In the genomic region with DNA sequence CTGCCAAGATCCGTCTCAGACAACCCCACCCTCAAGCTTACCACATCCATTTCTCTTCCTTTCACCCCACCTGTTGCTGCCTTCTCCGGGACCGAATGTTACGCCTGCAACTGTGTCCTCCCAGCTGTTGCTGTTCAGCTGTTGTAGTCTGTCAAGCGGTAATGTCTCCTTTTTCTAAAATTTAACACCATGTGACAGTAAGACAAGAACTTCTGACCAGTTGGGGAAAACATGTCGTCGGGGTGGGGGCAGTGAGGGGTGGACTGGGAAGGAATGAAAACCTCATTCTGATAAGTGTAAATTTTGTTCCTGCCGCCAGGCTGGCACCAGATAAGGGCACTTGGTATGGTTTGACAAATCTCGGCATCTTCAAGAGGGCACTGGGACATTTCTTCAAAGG, we compare ENCODE assay signal across 17 cellular contexts. TPM values are rescaled to one million over a fixed set of nuclear protein-coding genes. Genes with fewer than 3 reads are reported as not detected.
DNase-seq lines count a peak whose midpoint lies in the region; ATAC-seq and TF ChIP-seq lines count a peak whose summit lies in the region.
"Had no signal": no experiment of that assay in that cellular context is flagged by ENCODE, and none has a peak within 500 bp of the region (broad histone marks: within the 10 kb centered on the region; RNA-seq: fewer than 3 reads in every experiment).

No MANE protein-coding gene starts in this region.

- TF ChIP-seq CTCF in GM23338 (conservative IDR thresholded peaks at IDR 0.05; ENCODE audit: low read depth in 2 of 2): no peak
- TF ChIP-seq CTCF in dorsolateral prefrontal cortex (IDR thresholded peaks at IDR 0.05 in 54 of 56, conservative IDR thresholded peaks at IDR 0.05 in 2 of 56; ENCODE audit: low read depth in 1 of 56, partially characterized antibody in 56 of 56): no peak

- DNase-seq in GM23338 (ENCODE audit: low spot score) (no peak), dorsolateral prefrontal cortex (no peak), mesenchymal stem cell (no peak), DMS53 (lab: John Stamatoyannopoulos, UW) (no peak), OCI-M2 (lab: John Stamatoyannopoulos, UW; ENCODE audit: unreplicated experiment) (no peak)
- DNase-seq in activated T-cell treated with anti-CD3 and anti-CD28 coated beads, Interleukin-2, amount 50 U/mL, for 1 hour: no peak
- no peak for DNase-seq in activated CD4-positive, alpha-beta T cell treated with anti-CD3 and anti-CD28 coated beads for 48 hours
- DNase-seq: activated CD4-positive, alpha-beta T cell treated with anti-CD3 and anti-CD28 coated beads for 36 hours; cortex of kidney; mesendoderm; NCI-H1694; NCI-H748 treated with DMSO at 0.1 percent for 48 hours; stimulated activated CD4-positive, alpha-beta T cell treated with anti-CD3 and anti-CD28 coated beads, Interleukin-15, amount 100 ng/mL, for 24 hours had no signal

- H3K4me1 ChIP-seq in GM23338 (ENCODE audit: insufficient read depth) (peaks cover 28% of the 10 kb centered on the region), mesenchymal stem cell (ENCODE audit: control insufficient read depth, insufficient read depth, low read depth, low read length) (peaks cover 1% of the 10 kb centered on the region), skeletal muscle satellite cell (ENCODE audit: control insufficient read depth, insufficient read depth, low read length) (peaks cover 77% of the 10 kb centered on the region)

- H3K9me3 ChIP-seq in mesenchymal stem cell (ENCODE audit: control insufficient read depth, low read length) (no peaks in the 10 kb centered on the region), skeletal muscle satellite cell (replicated peaks; ENCODE audit: low read length) (no peaks in the 10 kb centered on the region)

- H3K9me3 Mint-ChIP-seq in GM23338: no peaks in the 10 kb centered on the region
- H3K9me3 Mint-ChIP-seq: activated naive CD4-positive, alpha-beta T cell treated with anti-CD3 and anti-CD28 coated beads, Interleukin-2, amount 50 U/mL, for 72 hours; activated T-helper 1 cell treated with anti-CD3 and anti-CD28 coated beads, Interleukin-12 subunit alpha, Interleukin-12 subunit beta, Interleukin-2, Interleukin-4 antibody, amounts not matched to agents 30 ng/mL and 10 ng/mL and 1 ng/mL, durations not matched to agents 14 hours and 24 hours and 36 hours had no signal

- 0 out of 2 replicates have a peak overlapping the region, but pooled peaks have one; percentile 24 for H2AFZ ChIP-seq in GM23338
- H2AFZ ChIP-seq in mesenchymal stem cell (ENCODE audit: low read depth, low read length): no peak overlapping the region

- H3K4me3 Mint-ChIP-seq in GM23338: no peak overlapping the region
- H3K4me3 Mint-ChIP-seq: activated CD4-positive, alpha-beta T cell treated with anti-CD3 and anti-CD28 coated beads for 36 hours; activated T-helper 1 cell treated with anti-CD3 and anti-CD28 coated beads, Interleukin-12 subunit alpha, Interleukin-12 subunit beta, Interleukin-2, Interleukin-4 antibody, amounts not matched to agents 30 ng/mL and 10 ng/mL and 1 ng/mL, durations not matched to agents 14 hours and 24 hours and 36 hours had no signal

- no peaks in the 10 kb centered on the region for H3K36me3 ChIP-seq in GM23338 (ENCODE audit: insufficient read depth)
- no peaks in the 10 kb centered on the region for H3K36me3 ChIP-seq in mesenchymal stem cell (ENCODE audit: control insufficient read depth in 1 of 2, insufficient read depth in 2 of 2, low read depth in 1 of 2, low read length in 2 of 2)
- no peaks in the 10 kb centered on the region for H3K36me3 ChIP-seq in skeletal muscle satellite cell (ENCODE audit: insufficient read depth, low read length)

- H3K18ac ChIP-seq in mesenchymal stem cell (ENCODE audit: low read depth in 1 of 2, low read length in 2 of 2): no peak overlapping the region

- no peak overlapping the region for H3K23ac ChIP-seq in mesenchymal stem cell (ENCODE audit: low read length in 2 of 2)

- H3K9ac ChIP-seq in mesenchymal stem cell (ENCODE audit: low read length): peak overlapping the region; percentile 64
- peak overlapping the region; percentile 94 for H3K9ac ChIP-seq in skeletal muscle satellite cell (ENCODE audit: low read depth, low read length)

- no peaks in the 10 kb centered on the region for H3K9me2 ChIP-seq in GM23338 (ENCODE audit: insufficient read depth)

- no peak overlapping the region for H2BK5ac ChIP-seq in mesenchymal stem cell (ENCODE audit: low read depth, low read length, poor library complexity, severe bottlenecking)

- H3K14ac ChIP-seq in mesenchymal stem cell (ENCODE audit: low read length in 2 of 2): no peak overlapping the region

- H4K20me1 ChIP-seq in GM23338 (replicated peaks; ENCODE audit: insufficient read depth): no peaks in the 10 kb centered on the region

- no peaks in the 10 kb centered on the region for H3K79me2 ChIP-seq in GM23338 (replicated peaks; ENCODE audit: insufficient read depth)

- no peak for ATAC-seq in GM23338

- no peak overlapping the region for H3K4ac ChIP-seq in mesenchymal stem cell (ENCODE audit: low read depth in 1 of 2, low read length in 2 of 2)

- H3K27me3 ChIP-seq in GM23338 (ENCODE audit: insufficient read depth) (peaks cover 16% of the 10 kb centered on the region), dorsolateral prefrontal cortex (peaks cover 0 to 72% (median 0%) of the 10 kb centered on the region in 45 donors), mesenchymal stem cell (ENCODE audit: control insufficient read depth in 1 of 2, insufficient read depth in 1 of 2, low read length in 2 of 2) (no peaks in the 10 kb centered on the region), skeletal muscle satellite cell (ENCODE audit: control insufficient read depth, insufficient read depth, low read length) (no peaks in the 10 kb centered on the region)

- intact Hi-C loops in dorsolateral prefrontal cortex (cut with DNase I): loop anchor here in 1 of 2 donors (10.0 kb wide), 1 partner anchor 262 kb away; no protein-coding TSS in a partner anchor

- no peak overlapping the region for H2BK120ac ChIP-seq in mesenchymal stem cell (ENCODE audit: low read depth, low read length)

- H2BK15ac ChIP-seq in mesenchymal stem cell (ENCODE audit: low read depth, poor library complexity, severe bottlenecking): no peak overlapping the region

- peaks cover 31% of the 10 kb centered on the region; the same call in 2 of the 3 replicates for H3K4me1 Mint-ChIP-seq in GM23338

- H3F3A ChIP-seq in GM23338 (replicated peaks; ENCODE audit: low read depth): no peaks in the 10 kb centered on the region

- H3K4me2 ChIP-seq in GM23338 (no peak overlapping the region), mesenchymal stem cell (ENCODE audit: low read length, poor library complexity, severe bottlenecking) (no peak overlapping the region), skeletal muscle satellite cell (ENCODE audit: low read length) (peak overlapping the region; percentile 76)

- no peak overlapping the region for H4K8ac ChIP-seq in mesenchymal stem cell (ENCODE audit: low read length)

- no peaks in the 10 kb centered on the region for H3K36me3 Mint-ChIP-seq in GM23338 (ENCODE audit: low read depth)
- H3K36me3 Mint-ChIP-seq: IgD-negative memory B cell had no signal

- no peak overlapping the region for H3K27ac Mint-ChIP-seq in GM23338
- H3K27ac Mint-ChIP-seq: activated CD4-positive, alpha-beta T cell treated with anti-CD3 and anti-CD28 coated beads for 36 hours; activated T-helper 1 cell treated with anti-CD3 and anti-CD28 coated beads, Interleukin-12 subunit alpha, Interleukin-12 subunit beta, Interleukin-2, Interleukin-4 antibody, amounts not matched to agents 30 ng/mL and 10 ng/mL and 1 ng/mL, durations not matched to agents 14 hours and 24 hours and 36 hours; IgD-negative memory B cell had no signal

- H2BK12ac ChIP-seq in mesenchymal stem cell (ENCODE audit: low read length in 2 of 2): no peak overlapping the region

- no peak overlapping the region for H3K4me3 ChIP-seq in GM23338
- H3K4me3 ChIP-seq in dorsolateral prefrontal cortex: peak overlapping the region in 29 of 59 donors; percentile 7 to 84 (median 21)
- H3K4me3 ChIP-seq in mesenchymal stem cell (ENCODE audit: insufficient read depth in 1 of 2, low read depth in 1 of 2, low read length in 2 of 2): no peak overlapping the region
- peak overlapping the region; percentile 55 for H3K4me3 ChIP-seq in skeletal muscle satellite cell (ENCODE audit: low read length)

- H2AK5ac ChIP-seq in mesenchymal stem cell (ENCODE audit: low read length, severe bottlenecking): no peak overlapping the region

- 92% methylated on average over 9 of the region's 9 CpGs for WGBS in mesenchymal stem cell

- peaks cover 4% of the 10 kb centered on the region for H3K27me3 Mint-ChIP-seq in GM23338 (ENCODE audit: insufficient read depth, low read depth, poor library complexity)

- no peaks in the 10 kb centered on the region for H3K79me1 ChIP-seq in mesenchymal stem cell (replicated peaks; ENCODE audit: low read length, poor library complexity, severe bottlenecking)

- no peak overlapping the region for H4K91ac ChIP-seq in mesenchymal stem cell (ENCODE audit: low read length)

- no peak overlapping the region; the same call in 1 of the 2 replicates for H3K27ac ChIP-seq in GM23338 (ENCODE audit: low read depth)
- H3K27ac ChIP-seq in dorsolateral prefrontal cortex: peak overlapping the region in 51 of 59 donors; percentile 2 to 95 (median 71)
- no peak overlapping the region for H3K27ac ChIP-seq in mesenchymal stem cell (ENCODE audit: low read length, poor library complexity, severe bottlenecking)

TF ChIP-seq in GM23338, 12 proteins besides CTCF, POLR2A, EP300 and RAD21 (continues in another document):
- TF ChIP-seq CREB1 (CRISPR knock-in tag; IDR thresholded peaks at IDR 0.05; ENCODE audit: low read depth) (no peak), NANOG (IDR thresholded peaks at IDR 0.05; ENCODE audit: borderline replicate concordance) (no peak), EZH2phosphoT487 (IDR thresholded peaks at IDR 0.05; ENCODE audit: unreplicated experiment) (no peak), STAT1 (IDR thresholded peaks at IDR 0.05; ENCODE audit: unreplicated experiment) (no peak)

RNA-seq across cellular contexts. Expression of a gene that starts 5.2 kb away (rescaled TPM):
- total RNA-seq in GM23338 (2014; rRNA removed; shearing (Covaris generic)): 22.5 and 22.9 TPM in 2 replicates
- 16.0 and 18.1 TPM in 2 replicates for polyA plus RNA-seq in GM23338 (2016; fragmentation: Nextera tagmentation; extraction: Ambion mirVana)
- total RNA-seq in dorsolateral prefrontal cortex: 100 to 1,000 TPM in 119 of 120 experiments, 10 to 100 TPM in 1; 93.7 to 263 (median 189) TPM
- polyA plus RNA-seq in mesenchymal stem cell (2013, experiment 1 of 2): 8.8 TPM
- polyA plus RNA-seq in mesenchymal stem cell (2013, experiment 2 of 2): 8.9 TPM
- total RNA-seq in skeletal muscle satellite cell (2012; rRNA removed): 7.9 and 10.5 TPM in 2 replicates

Comparison
In these comparisons a context has a peak if more than half of its experiments do, and no peak if none do; other contexts are left out.
1. H3K27ac ChIP-seq: peak in dorsolateral prefrontal cortex (51 of 59); none in GM23338 (single experiment) and mesenchymal stem cell (single experiment).